ENCODE assay signal across 1 cellular context in genomic region chr3:196145420-196146262, GRCh38.
TF ChIP-seq lines count a peak whose summit lies in the region.

No MANE protein-coding gene starts in this region.

TF ChIP-seq in K562, 482 proteins besides CTCF, POLR2A, EP300 and RAD21 (continued from another document):
- TF ChIP-seq ATF6 (CRISPR knock-in tag; IDR thresholded peaks at IDR 0.05) (no peak), SIN3B (IDR thresholded peaks at IDR 0.05; ENCODE audit: low read depth) (0 out of 2 replicates have a peak, but pooled peaks have one; percentile 8), AFF4 (CRISPR knock-in tag; IDR thresholded peaks at IDR 0.05) (no peak), RBM14 (IDR thresholded peaks at IDR 0.05; ENCODE audit: borderline replicate concordance, insufficient read depth, low read depth, low read length) (no peak), ZNF175 (CRISPR knock-in tag; IDR thresholded peaks at IDR 0.05; ENCODE audit: low read depth) (peak; percentile 59; the same call in 1 of the 2 replicates)
